ENCODE assay signal across 1 cellular context in genomic region chr20:35650632-35651031, GRCh38.
TF ChIP-seq lines count a peak whose summit lies in the region.

No MANE protein-coding gene starts in this region.

TF ChIP-seq in HepG2, 621 proteins besides CTCF, POLR2A, EP300 and RAD21:
- TF ChIP-seq AGO2 (optimal IDR thresholded peaks at IDR 0.05; ENCODE audit: low read depth, low read length) (peak; percentile 54), ARHGAP35 (CRISPR knock-in tag; IDR thresholded peaks at IDR 0.05; ENCODE audit: borderline replicate concordance) (no peak)
